ENCODE assay signal across 8 cellular contexts in the genomic region with DNA sequence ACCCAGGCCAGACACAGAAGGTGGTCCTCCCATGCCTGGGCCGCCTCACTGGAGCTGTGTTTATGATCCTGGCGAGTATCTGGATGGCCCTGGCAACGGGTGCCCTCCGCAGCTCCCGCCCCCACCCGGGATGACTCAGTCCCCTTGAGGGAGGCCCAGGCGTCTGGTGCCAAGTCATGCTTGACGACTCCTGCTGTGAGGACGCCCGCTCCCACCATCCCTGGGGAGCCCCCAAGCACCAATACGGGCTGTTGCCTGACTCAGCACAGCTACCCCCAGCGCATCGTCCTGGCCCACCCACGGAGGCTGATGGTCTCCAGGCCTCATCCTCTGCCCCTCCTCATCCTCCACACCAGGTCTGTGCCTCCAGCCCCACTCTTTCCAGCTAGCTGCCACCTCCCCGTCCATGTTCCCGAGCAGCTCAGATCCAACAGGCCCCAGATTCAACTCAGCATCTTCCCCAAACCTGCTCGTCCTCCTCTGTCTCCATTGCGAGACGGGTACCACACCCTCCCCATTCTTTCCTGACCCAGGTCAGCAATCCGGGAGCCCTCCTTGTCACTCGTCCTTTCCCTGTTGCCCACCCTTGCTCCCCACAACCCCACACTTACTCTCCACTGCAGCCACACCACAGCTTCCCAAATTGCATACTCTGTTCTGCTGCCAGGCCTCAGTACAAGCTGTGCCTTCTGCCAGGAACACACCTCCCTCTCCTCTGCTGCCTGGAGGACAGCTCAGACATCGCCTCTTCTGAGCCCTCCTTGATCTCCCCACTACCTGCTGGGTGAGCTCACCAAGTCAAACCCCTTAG. TPM values are rescaled to one million over a fixed set of nuclear protein-coding genes. Genes with fewer than 3 reads are reported as not detected.
DNase-seq lines count a peak whose midpoint lies in the region; ATAC-seq and TF ChIP-seq lines count a peak whose summit lies in the region.

No MANE protein-coding gene starts in this region.

- no peak overlapping the region for H3K27ac ChIP-seq in CD4-positive, alpha-beta T cell (ENCODE audit: low read depth, low read length)

- H3K9me3 ChIP-seq in CD4-positive, alpha-beta T cell (ENCODE audit: control insufficient read depth, low read length): no peaks in the 10 kb centered on the region

- ATAC-seq in CD4-positive, alpha-beta T cell (ENCODE audit: poor library complexity): no peak
- peak in 1 of 2 donors; percentile 23 for ATAC-seq in left cardiac atrium

- peaks cover 57% of the 10 kb centered on the region for H3K4me1 Mint-ChIP-seq in CD4-positive, alpha-beta T cell (ENCODE audit: low read depth)
- peaks cover 14 to 31% (median 31%) of the 10 kb centered on the region in 3 donors for H3K4me1 Mint-ChIP-seq in IgD-negative memory B cell
- peaks cover 60% of the 10 kb centered on the region for H3K4me1 Mint-ChIP-seq in activated T-cell treated with anti-CD3 and anti-CD28 coated beads, Interleukin-2, amount 50 U/mL, for 24 hours (ENCODE audit: low read depth)

- H3K4me3 Mint-ChIP-seq in CD4-positive, alpha-beta T cell: peak overlapping the region; percentile 45
- peak overlapping the region in 3 of 4 donors; percentile 23 to 58 (median 49) for H3K4me3 Mint-ChIP-seq in IgD-negative memory B cell
- no peak overlapping the region for H3K4me3 Mint-ChIP-seq in activated T-cell treated with anti-CD3 and anti-CD28 coated beads, Interleukin-2, amount 50 U/mL, for 24 hours

- peak overlapping the region; percentile 82 for H3K27ac Mint-ChIP-seq in CD4-positive, alpha-beta T cell
- H3K27ac Mint-ChIP-seq in IgD-negative memory B cell: peak overlapping the region in 2 of 3 donors; percentile 57 to 66
- H3K27ac Mint-ChIP-seq in activated T-cell treated with anti-CD3 and anti-CD28 coated beads, Interleukin-2, amount 50 U/mL, for 24 hours: peak overlapping the region; percentile 6

- no peaks in the 10 kb centered on the region for H3K27me3 Mint-ChIP-seq in CD4-positive, alpha-beta T cell
- H3K27me3 Mint-ChIP-seq in IgD-negative memory B cell: no peaks in the 10 kb centered on the region
- H3K27me3 Mint-ChIP-seq in activated T-cell treated with anti-CD3 and anti-CD28 coated beads, Interleukin-2, amount 50 U/mL, for 24 hours: no peaks in the 10 kb centered on the region

- no peaks in the 10 kb centered on the region for H3K27me3 ChIP-seq in CD4-positive, alpha-beta T cell (ENCODE audit: control insufficient read depth, insufficient read depth, low read length)

- no peak for DNase-seq in CD4-positive, alpha-beta T cell
- peak; percentile 48 for DNase-seq in activated T-cell treated with anti-CD3 and anti-CD28 coated beads, Interleukin-2, amount 50 U/mL, for 24 hours
- DNase-seq in left cardiac atrium (peak; percentile 79), COR-L47 (lab: John Stamatoyannopoulos, UW) (no peak), iPS-NIHi7 (ENCODE audit: extremely low spot score) (no peak)
- peak; percentile 46 for DNase-seq in stimulated activated CD4-positive, alpha-beta T cell treated with anti-CD3 and anti-CD28 coated beads, Interleukin-4, amount 100 ng/mL, for 1 hour
- DNase-seq in activated CD4-positive, CD25-positive, alpha-beta regulatory T cell treated with anti-CD3 and anti-CD28 coated beads, Interleukin-2, amount 50 U/mL, for 72 hours: no peak

- TF ChIP-seq CTCF in CD4-positive, alpha-beta T cell (IDR thresholded peaks at IDR 0.05): no peak

- H3K36me3 Mint-ChIP-seq in CD4-positive, alpha-beta T cell (ENCODE audit: low read depth): no peaks in the 10 kb centered on the region
- H3K36me3 Mint-ChIP-seq in IgD-negative memory B cell: no peaks in the 10 kb centered on the region
- peaks cover 2% of the 10 kb centered on the region for H3K36me3 Mint-ChIP-seq in activated T-cell treated with anti-CD3 and anti-CD28 coated beads, Interleukin-2, amount 50 U/mL, for 24 hours (ENCODE audit: low read depth)

- CTCF ChIA-PET in CD4-positive, alpha-beta T cell (lab: Charles Lee): no interaction called here

- intact Hi-C loops in CD4-positive, alpha-beta T cell (cut with DNase I, micrococcal nuclease): no loop called here
- intact Hi-C loops in left cardiac atrium (cut with DNase I): no loop called here

- H3K9me3 Mint-ChIP-seq in CD4-positive, alpha-beta T cell: no peaks in the 10 kb centered on the region
- H3K9me3 Mint-ChIP-seq in IgD-negative memory B cell: no peaks in the 10 kb centered on the region
- H3K9me3 Mint-ChIP-seq in activated T-cell treated with anti-CD3 and anti-CD28 coated beads, Interleukin-2, amount 50 U/mL, for 24 hours: no peaks in the 10 kb centered on the region

- POLR2A ChIA-PET in CD4-positive, alpha-beta T cell (lab: Charles Lee): interaction anchor here (1.1 kb wide), 1 partner anchor 44 kb away, joined by 3 read pairs; the partner anchor contains the start of gene NCBP3

RNA-seq across cellular contexts. Expression of gene CAMKK1, which starts 2.6 kb away (rescaled TPM):
- 1 to 10 TPM; 4.8 to 4.9 TPM for total RNA-seq in CD4-positive, alpha-beta T cell
- polyA plus RNA-seq in IgD-negative memory B cell: 0.53 TPM
- total RNA-seq in left cardiac atrium: 1 to 10 TPM; 4.1 to 5.1 TPM

RNA-seq across cellular contexts. Expression of gene P2RX1, which starts 26.0 kb away (rescaled TPM):
- 1 to 10 TPM in 1 of 2 experiments, under 1 TPM in 1; 0.34 to 1.0 TPM for total RNA-seq in CD4-positive, alpha-beta T cell
- polyA plus RNA-seq in IgD-negative memory B cell: 2.4 TPM
- 1 to 10 TPM in 1 of 2 donors, under 1 TPM in 1; 0.62 to 3.5 TPM for total RNA-seq in left cardiac atrium

RNA-seq across cellular contexts. Expression of gene NCBP3, which starts 44.2 kb away (rescaled TPM):
- total RNA-seq in CD4-positive, alpha-beta T cell: 10 to 100 TPM; 25.0 to 29.5 TPM
- 12.5 TPM for polyA plus RNA-seq in IgD-negative memory B cell
- total RNA-seq in left cardiac atrium: 10 to 100 TPM; 16.3 to 24.4 TPM

Comparison
In these comparisons a context has a peak if more than half of its experiments do, and no peak if none do; other contexts are left out.
1. DNase-seq: peak in activated T-cell treated with anti-CD3 and anti-CD28 coated beads, Interleukin-2, amount 50 U/mL, for 24 hours (single experiment), left cardiac atrium (single experiment) and stimulated activated CD4-positive, alpha-beta T cell treated with anti-CD3 and anti-CD28 coated beads, Interleukin-4, amount 100 ng/mL, for 1 hour (single experiment); none in CD4-positive, alpha-beta T cell (0 of 10), activated CD4-positive, CD25-positive, alpha-beta regulatory T cell treated with anti-CD3 and anti-CD28 coated beads, Interleukin-2, amount 50 U/mL, for 72 hours (single experiment), COR-L47 (single experiment) and iPS-NIHi7 (single experiment).
2. H3K27ac Mint-ChIP-seq: peak in every context shown above with its lines; median percentile 82 in CD4-positive, alpha-beta T cell; 62 in IgD-negative memory B cell; 6 in activated T-cell treated with anti-CD3 and anti-CD28 coated beads, Interleukin-2, amount 50 U/mL, for 24 hours.